28 cellular contexts compared by ENCODE assay signal in genomic region chr4:138761638-138762205, GRCh38.
DNase-seq lines count a peak whose midpoint lies in the region; ATAC-seq and TF ChIP-seq lines count a peak whose summit lies in the region.
"Had no signal": no experiment of that assay in that cellular context is flagged by ENCODE, and none has a peak within 500 bp of the region (broad histone marks: within the 10 kb centered on the region; RNA-seq: fewer than 3 reads in every experiment).

No MANE protein-coding gene starts in this region.

- no peak overlapping the region for H2BK5ac ChIP-seq in mesendoderm (ENCODE audit: low read length)

- TF ChIP-seq POLR2A in NB4 (IDR thresholded peaks at IDR 0.05; ENCODE audit: extremely low read depth, insufficient read length), result no peak

- no peaks in the 10 kb centered on the region for H3K4me1 ChIP-seq in mesendoderm (ENCODE audit: control insufficient read depth, low read depth, low read length)
- H3K4me1 ChIP-seq: A549, gastroesophageal sphincter, spleen had no signal

- no peak overlapping the region for H4K8ac ChIP-seq in mesendoderm (ENCODE audit: low read depth, low read length)

- H3K27me3 ChIP-seq in WERI-Rb-1 (ENCODE audit: insufficient read depth, low read depth, severe bottlenecking), result no peaks in the 10 kb centered on the region
- no peaks in the 10 kb centered on the region for H3K27me3 ChIP-seq in mesendoderm (ENCODE audit: insufficient read depth, low read length, poor library complexity)
- H3K27me3 ChIP-seq: gastroesophageal sphincter, hepatocyte, neural progenitor cell, spleen had no signal

- H3K36me3 Mint-ChIP-seq in T-helper 17 cell (ENCODE audit: low read depth), result no peaks in the 10 kb centered on the region
- H3K36me3 Mint-ChIP-seq: activated naive CD4-positive, alpha-beta T cell treated with anti-CD3 and anti-CD28 coated beads, Interleukin-2, amount 50 U/mL, for 24 hours; neural progenitor cell; type B pancreatic cell had no signal

- H3K79me2 ChIP-seq in mesendoderm (ENCODE audit: control insufficient read depth, insufficient read depth, low read length), result no peaks in the 10 kb centered on the region
- H3K79me2 ChIP-seq: hepatocyte had no signal

- H3K27me3 Mint-ChIP-seq in T-helper 17 cell, result peaks cover 4% of the 10 kb centered on the region
- H3K27me3 Mint-ChIP-seq: activated CD4-positive, alpha-beta memory T cell treated with anti-CD3 and anti-CD28 coated beads, Interleukin-2, amount 10 ng/mL, durations not matched to agents 7 days and 5 days; activated T-helper 17 cell treated with anti-CD3 and anti-CD28 coated beads, Interleukin-2, amount 50 U/mL, for 72 hours had no signal

- no peak overlapping the region for H3K4me2 ChIP-seq in mesendoderm (ENCODE audit: low read length)
- H3K4me2 ChIP-seq: A549, hepatocyte, neural progenitor cell had no signal

- H3K56ac ChIP-seq in mesendoderm (ENCODE audit: low read length), result no peak overlapping the region

- H3K4me3 ChIP-seq in NB4 (ENCODE audit: low read depth, low read length), result no peak overlapping the region
- H3K4me3 ChIP-seq in WERI-Rb-1 (ENCODE audit: low read depth, low read length), result no peak overlapping the region
- no peak overlapping the region for H3K4me3 ChIP-seq in mesendoderm (ENCODE audit: low read length)
- H3K4me3 ChIP-seq: A549, coronary artery, gastroesophageal sphincter, hepatocyte, neural progenitor cell, spleen had no signal

- no peak overlapping the region for H2BK120ac ChIP-seq in mesendoderm (ENCODE audit: low read depth, low read length)

- no peak for ATAC-seq in T-helper 17 cell
- ATAC-seq: A549; activated CD4-positive, CD25-positive, alpha-beta regulatory T cell treated with anti-CD3 and anti-CD28 coated beads, Interleukin-2, amount 50 U/mL, for 24 hours; activated T-helper 17 cell treated with anti-CD3 and anti-CD28 coated beads, Interleukin-2, amount 50 U/mL, for 72 hours; gastroesophageal sphincter; HCT116; left colon; right cardiac atrium had no signal

- no peaks in the 10 kb centered on the region for H3K79me1 ChIP-seq in mesendoderm (ENCODE audit: low read length)

- H3K4me1 Mint-ChIP-seq in T-helper 17 cell, result no peaks in the 10 kb centered on the region
- H3K4me1 Mint-ChIP-seq: activated CD4-positive, alpha-beta memory T cell treated with anti-CD3 and anti-CD28 coated beads, Interleukin-2, amount 10 ng/mL, durations not matched to agents 7 days and 5 days; activated naive CD4-positive, alpha-beta T cell treated with anti-CD3 and anti-CD28 coated beads, Interleukin-2, amount 50 U/mL, for 24 hours; activated T-helper 17 cell treated with anti-CD3 and anti-CD28 coated beads, Interleukin-2, amount 50 U/mL, for 72 hours had no signal

- no peak overlapping the region for H3K18ac ChIP-seq in mesendoderm (ENCODE audit: low read length)

- H3K23ac ChIP-seq in mesendoderm (ENCODE audit: low read length), result no peak overlapping the region

- peak; percentile 30 for DNase-seq in A172 (ENCODE audit: low spot score)
- peak; percentile 76 for DNase-seq in GM04504 (ENCODE audit: low read depth)
- peak; percentile 19 for DNase-seq in NB4 (ENCODE audit: low read depth)
- peak; percentile 15 for DNase-seq in amniotic epithelial cell (ENCODE audit: low read depth)
- no peak for DNase-seq in WERI-Rb-1
- no peak for DNase-seq in caudate nucleus (lab: John Stamatoyannopoulos, UW)
- DNase-seq in T-helper 17 cell, result no peak
- DNase-seq in mesendoderm, result no peak
- DNase-seq: activated CD4-positive, alpha-beta memory T cell treated with anti-CD3 and anti-CD28 coated beads, Interleukin-2, amount 10 ng/mL, durations not matched to agents 7 days and 5 days; anterior cingulate cortex; effector memory CD4-positive, alpha-beta T cell; erythroblast; left colon; NCI-H2081; NCI-H446 treated with DMSO at 0.1 percent for 48 hours; right cardiac atrium; Right ventricle myocardium superior; spleen had no signal

- H3K9me3 ChIP-seq in WERI-Rb-1 (ENCODE audit: severe bottlenecking) (no peaks in the 10 kb centered on the region), T-helper 17 cell (ENCODE audit: control insufficient read depth, low read length, poor library complexity, severe bottlenecking) (no peaks in the 10 kb centered on the region)
- H3K9me3 ChIP-seq: A549, gastroesophageal sphincter, spleen had no signal

- no peak overlapping the region for H2AK5ac ChIP-seq in mesendoderm (ENCODE audit: low read length)

- no peak overlapping the region for H4K5ac ChIP-seq in mesendoderm (ENCODE audit: low read length)

- H3K4me3 Mint-ChIP-seq in T-helper 17 cell, result no peak overlapping the region
- H3K4me3 Mint-ChIP-seq: activated CD4-positive, alpha-beta memory T cell treated with anti-CD3 and anti-CD28 coated beads, Interleukin-2, amount 10 ng/mL, durations not matched to agents 7 days and 5 days; activated naive CD4-positive, alpha-beta T cell treated with anti-CD3 and anti-CD28 coated beads, Interleukin-2, amount 50 U/mL, for 24 hours; activated T-helper 17 cell treated with anti-CD3 and anti-CD28 coated beads, Interleukin-2, amount 50 U/mL, for 72 hours; neural progenitor cell; type B pancreatic cell had no signal

- no peak overlapping the region for H2BK15ac ChIP-seq in mesendoderm (replicated peaks; ENCODE audit: low read depth)

- no peak overlapping the region for H3K4ac ChIP-seq in mesendoderm (ENCODE audit: low read depth, low read length)

- no peak for TF ChIP-seq CTCF in NB4 (IDR thresholded peaks at IDR 0.05; ENCODE audit: low read depth, low read length)
- TF ChIP-seq CTCF in WERI-Rb-1 (IDR thresholded peaks at IDR 0.05; ENCODE audit: low read depth, low read length), result no peak

- H3K36me3 ChIP-seq in WERI-Rb-1, result no peaks in the 10 kb centered on the region
- H3K36me3 ChIP-seq in mesendoderm (ENCODE audit: control insufficient read depth, insufficient read depth, low read length), result no peaks in the 10 kb centered on the region
- H3K36me3 ChIP-seq: gastroesophageal sphincter, neural progenitor cell, spleen had no signal

- no peak overlapping the region for H3K9ac ChIP-seq in mesendoderm (ENCODE audit: low read length)
- H3K9ac ChIP-seq: neural progenitor cell had no signal

- H3K27ac Mint-ChIP-seq in T-helper 17 cell, result no peak overlapping the region
- H3K27ac Mint-ChIP-seq: activated CD4-positive, alpha-beta memory T cell treated with anti-CD3 and anti-CD28 coated beads, Interleukin-2, amount 10 ng/mL, durations not matched to agents 7 days and 5 days; activated naive CD4-positive, alpha-beta T cell treated with anti-CD3 and anti-CD28 coated beads, Interleukin-2, amount 50 U/mL, for 24 hours; activated T-helper 17 cell treated with anti-CD3 and anti-CD28 coated beads, Interleukin-2, amount 50 U/mL, for 72 hours; neural progenitor cell; type B pancreatic cell had no signal

- H3K27ac ChIP-seq in WERI-Rb-1 (no peak overlapping the region), caudate nucleus (ENCODE audit: low read depth, low read length) (no peak overlapping the region), mesendoderm (ENCODE audit: low read depth, low read length) (no peak overlapping the region)
- H3K27ac ChIP-seq: A549, coronary artery, gastroesophageal sphincter, hepatocyte, neural progenitor cell, spleen had no signal

Comparison
In these comparisons a context has a peak if more than half of its experiments do, and no peak if none do; other contexts are left out.
1. DNase-seq: peak in A172 (single experiment), GM04504 (single experiment), NB4 (single experiment) and amniotic epithelial cell (single experiment); none in WERI-Rb-1 (single experiment), caudate nucleus (0 of 61), T-helper 17 cell (0 of 3) and mesendoderm (single experiment).